ENCODE assay signal across 30 cellular contexts in the genomic region with DNA sequence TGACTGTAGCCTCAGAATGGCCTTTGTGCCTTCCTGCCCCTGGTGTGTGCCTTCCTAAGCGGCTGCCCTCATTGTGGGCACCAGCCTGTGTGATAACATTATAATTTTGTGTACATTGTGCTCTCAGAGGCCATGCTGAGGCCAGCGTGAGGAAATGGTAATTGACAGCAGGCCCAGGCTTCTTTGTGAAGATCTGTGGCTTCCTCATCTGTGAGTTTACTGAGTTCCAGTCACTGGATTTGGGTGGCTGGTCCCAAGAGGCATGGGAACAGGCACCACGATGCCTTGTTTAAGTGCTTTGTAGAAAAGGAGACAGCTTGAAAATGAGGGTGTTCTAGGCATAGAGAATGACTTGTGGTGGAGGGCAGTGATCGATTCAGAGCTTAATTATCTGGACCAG.
DNase-seq lines count a peak whose midpoint lies in the region; TF ChIP-seq lines count a peak whose summit lies in the region.
"Had no signal": no experiment of that assay in that cellular context is flagged by ENCODE, and none has a peak within 500 bp of the region (broad histone marks: within the 10 kb centered on the region; RNA-seq: fewer than 3 reads in every experiment).

No MANE protein-coding gene starts in this region.

- DNase-seq in NCI-H1417 (lab: John Stamatoyannopoulos, UW) (peak; percentile 7 to 78 (median 46)), NCI-H1417 treated with DMSO at 0.1 percent for 48 hours (lab: John Stamatoyannopoulos, UW) (no peak), NCI-H69 (lab: John Stamatoyannopoulos, UW) (peak; percentile 3), erythroblast (lab: John Stamatoyannopoulos, UW) (no peak), HFFc6 (no peak)
- no peak for DNase-seq in effector CD8-positive, alpha-beta T cell (lab: John Stamatoyannopoulos, UW)
- DNase-seq: 8988T; activated CD4-positive, alpha-beta T cell treated with anti-CD3 and anti-CD28 coated beads, Interleukin-2, amount 50 U/mL, for 1 hour; activated CD4-positive, CD25-positive, alpha-beta regulatory T cell; activated effector memory CD4-positive, alpha-beta T cell treated with anti-CD3 and anti-CD28 coated beads, Interleukin-2, amount 50 U/mL, for 16 hours; activated naive CD8-positive, alpha-beta T cell treated with anti-CD3 and anti-CD28 coated beads, Interleukin-2, amount 10 ng/mL, durations not matched to agents 7 days and 5 days; activated T-cell treated with anti-CD3 and anti-CD28 coated beads, Interleukin-2, amount 50 U/mL, for 24 hours; aorta; CD4-positive, CD25-positive, alpha-beta regulatory T cell; H9; hypothalamus; immature natural killer cell; left cardiac atrium; NCI-H187; NCI-H2227 treated with DMSO at 0.1 percent for 48 hours; pancreas; SK-N-SH; stimulated activated naive B cell treated with anti-CD40 and anti-IgM and Interleukin-4, amounts not matched to agents 10 μg/mL and 1 μg/mL and 100 μg/mL, for 72 hours; upper lobe of right lung had no signal

- no peak for TF ChIP-seq RAD21 in neural cell (conservative IDR thresholded peaks at IDR 0.05)

- no peak overlapping the region for H3K27ac Mint-ChIP-seq in HFFc6
- H3K27ac Mint-ChIP-seq: activated naive CD8-positive, alpha-beta T cell treated with anti-CD3 and anti-CD28 coated beads, Interleukin-2, amount 10 ng/mL, durations not matched to agents 7 days and 5 days; activated T-cell treated with anti-CD3 and anti-CD28 coated beads, Interleukin-2, amount 50 U/mL, for 24 hours; CD4-positive, CD25-positive, alpha-beta regulatory T cell; H9; immature natural killer cell; nephron; stimulated activated naive B cell treated with anti-CD40 and anti-IgM and Interleukin-4, amounts not matched to agents 10 μg/mL and 1 μg/mL and 100 μg/mL, for 72 hours had no signal

- peaks cover 87% of the 10 kb centered on the region for H3K4me1 ChIP-seq in Loucy (ENCODE audit: insufficient read depth, low read length, poor library complexity, severe bottlenecking)
- H3K4me1 ChIP-seq: pancreas, upper lobe of right lung had no signal

- TF ChIP-seq CTCF in Loucy (conservative IDR thresholded peaks at IDR 0.05; ENCODE audit: low read length), result no peak
- no peak for TF ChIP-seq CTCF in neural cell (IDR thresholded peaks at IDR 0.05; ENCODE audit: poor library complexity, severe bottlenecking)
- no peak for TF ChIP-seq CTCF in HFFc6 (IDR thresholded peaks at IDR 0.05)

- no peaks in the 10 kb centered on the region for H3K9me2 ChIP-seq in Loucy (replicated peaks; ENCODE audit: low read depth, low read length)
- H3K9me2 ChIP-seq in neural cell (ENCODE audit: insufficient read depth, low read length), result no peaks in the 10 kb centered on the region
- H3K9me2 ChIP-seq: SK-N-SH had no signal

- no peaks in the 10 kb centered on the region for H3K36me3 Mint-ChIP-seq in HFFc6 (ENCODE audit: low read depth)
- H3K36me3 Mint-ChIP-seq: activated naive CD8-positive, alpha-beta T cell treated with anti-CD3 and anti-CD28 coated beads, Interleukin-2, amount 10 ng/mL, durations not matched to agents 7 days and 5 days; CD4-positive, CD25-positive, alpha-beta regulatory T cell; immature natural killer cell; stimulated activated naive B cell treated with anti-CD40 and anti-IgM and Interleukin-4, amounts not matched to agents 10 μg/mL and 1 μg/mL and 100 μg/mL, for 72 hours had no signal

- H3K9me3 ChIP-seq in Loucy (ENCODE audit: insufficient read depth, low read depth, low read length) (no peaks in the 10 kb centered on the region), neural cell (ENCODE audit: low read length) (no peaks in the 10 kb centered on the region)
- H3K9me3 ChIP-seq: pancreas, SK-N-SH, upper lobe of right lung had no signal

- TF ChIP-seq EP300 in neural cell (conservative IDR thresholded peaks at IDR 0.05; ENCODE audit: poor library complexity, severe bottlenecking), result no peak

- H3K4me3 Mint-ChIP-seq in HFFc6, result no peak overlapping the region
- H3K4me3 Mint-ChIP-seq: activated naive CD8-positive, alpha-beta T cell treated with anti-CD3 and anti-CD28 coated beads, Interleukin-2, amount 10 ng/mL, durations not matched to agents 7 days and 5 days; activated T-cell treated with anti-CD3 and anti-CD28 coated beads, Interleukin-2, amount 50 U/mL, for 24 hours; CD4-positive, CD25-positive, alpha-beta regulatory T cell; H9; immature natural killer cell; nephron; stimulated activated naive B cell treated with anti-CD40 and anti-IgM and Interleukin-4, amounts not matched to agents 10 μg/mL and 1 μg/mL and 100 μg/mL, for 72 hours had no signal

- no peak for TF ChIP-seq POLR2A in erythroblast (IDR thresholded peaks at IDR 0.05; ENCODE audit: low read length)

- H3K4me2 ChIP-seq in Loucy (ENCODE audit: low read depth, low read length, poor library complexity, severe bottlenecking), result peak overlapping the region; percentile 15
- H3K4me2 ChIP-seq in neural cell (ENCODE audit: low read length), result peak overlapping the region; percentile 2
- H3K4me2 ChIP-seq: KMS-11, SK-N-SH had no signal

- H3K27me3 ChIP-seq in Loucy (ENCODE audit: insufficient read depth, low read length, poor library complexity, severe bottlenecking) (no peaks in the 10 kb centered on the region), neural cell (ENCODE audit: insufficient read depth, low read depth, low read length) (no peaks in the 10 kb centered on the region)
- H3K27me3 ChIP-seq: pancreas, upper lobe of right lung had no signal

- H3K4me3 ChIP-seq in Loucy (ENCODE audit: low read length, poor library complexity, severe bottlenecking) (no peak overlapping the region), neural cell (ENCODE audit: low read length) (no peak overlapping the region)
- H3K4me3 ChIP-seq: pancreas, skin epidermis, upper lobe of right lung had no signal

- H3K36me3 ChIP-seq in Loucy (ENCODE audit: insufficient read depth, low read length) (no peaks in the 10 kb centered on the region), neural cell (ENCODE audit: insufficient read depth, low read length) (no peaks in the 10 kb centered on the region)
- H3K36me3 ChIP-seq: pancreas, upper lobe of right lung had no signal

- H3K79me2 ChIP-seq in Loucy (ENCODE audit: insufficient read depth, low read length) (no peaks in the 10 kb centered on the region), neural cell (replicated peaks; ENCODE audit: insufficient read depth, low read length) (no peaks in the 10 kb centered on the region)

- H3K9ac ChIP-seq in Loucy (ENCODE audit: low read depth, low read length, poor library complexity, severe bottlenecking) (peak overlapping the region; percentile 51), neural cell (ENCODE audit: low read length) (no peak overlapping the region)
- H3K9ac ChIP-seq: KMS-11, SK-N-SH had no signal

- H3K27ac ChIP-seq in neural cell (ENCODE audit: low read length), result no peak overlapping the region
- H3K27ac ChIP-seq: HL-60, KMS-11, pancreas, skin epidermis, upper lobe of right lung had no signal

- no peaks in the 10 kb centered on the region for H3K4me1 Mint-ChIP-seq in HFFc6 (ENCODE audit: low read depth)
- H3K4me1 Mint-ChIP-seq: activated naive CD8-positive, alpha-beta T cell treated with anti-CD3 and anti-CD28 coated beads, Interleukin-2, amount 10 ng/mL, durations not matched to agents 7 days and 5 days; CD4-positive, CD25-positive, alpha-beta regulatory T cell; immature natural killer cell; nephron; stimulated activated naive B cell treated with anti-CD40 and anti-IgM and Interleukin-4, amounts not matched to agents 10 μg/mL and 1 μg/mL and 100 μg/mL, for 72 hours had no signal

- H4K20me1 ChIP-seq in Loucy (ENCODE audit: insufficient read depth, low read length, poor library complexity, severe bottlenecking) (no peaks in the 10 kb centered on the region), neural cell (ENCODE audit: insufficient read depth) (no peaks in the 10 kb centered on the region)

- peaks cover 1% of the 10 kb centered on the region for H3K27me3 Mint-ChIP-seq in HFFc6 (ENCODE audit: insufficient read depth)
- H3K27me3 Mint-ChIP-seq: activated naive CD8-positive, alpha-beta T cell treated with anti-CD3 and anti-CD28 coated beads, Interleukin-2, amount 10 ng/mL, durations not matched to agents 7 days and 5 days; activated T-cell treated with anti-CD3 and anti-CD28 coated beads, Interleukin-2, amount 50 U/mL, for 24 hours; CD4-positive, CD25-positive, alpha-beta regulatory T cell had no signal

- H3K9me3 Mint-ChIP-seq in HFFc6, result no peaks in the 10 kb centered on the region
- H3K9me3 Mint-ChIP-seq: activated naive CD8-positive, alpha-beta T cell treated with anti-CD3 and anti-CD28 coated beads, Interleukin-2, amount 10 ng/mL, durations not matched to agents 7 days and 5 days; activated T-cell treated with anti-CD3 and anti-CD28 coated beads, Interleukin-2, amount 50 U/mL, for 24 hours; CD4-positive, CD25-positive, alpha-beta regulatory T cell; H9; nephron; stimulated activated naive B cell treated with anti-CD40 and anti-IgM and Interleukin-4, amounts not matched to agents 10 μg/mL and 1 μg/mL and 100 μg/mL, for 72 hours had no signal

- peak overlapping the region; percentile 74 for H2AFZ ChIP-seq in Loucy (ENCODE audit: low read length)
- H2AFZ ChIP-seq in neural cell (ENCODE audit: low read depth, low read length), result peak overlapping the region; percentile 27

- H3F3A ChIP-seq in Loucy (ENCODE audit: low read depth) (no peaks in the 10 kb centered on the region), neural cell (ENCODE audit: insufficient read depth, low read length, poor library complexity, severe bottlenecking) (no peaks in the 10 kb centered on the region)

TF ChIP-seq in neural cell, 6 proteins besides CTCF, POLR2A, EP300 and RAD21 (continues in another document):
- TF ChIP-seq POLR2AphosphoS5 (IDR thresholded peaks at IDR 0.05), result no peak

Comparison
In these comparisons a context has a peak if more than half of its experiments do, and no peak if none do; other contexts are left out.
1. DNase-seq: peak in NCI-H1417 (3 of 3) and NCI-H69 (single experiment); none in NCI-H1417 treated with DMSO at 0.1 percent for 48 hours (single experiment), effector CD8-positive, alpha-beta T cell (single experiment), erythroblast (0 of 2) and HFFc6 (single experiment).